15 cellular contexts compared by ENCODE assay signal in genomic region chr1:108043712-108044111, GRCh38.
DNase-seq lines count a peak whose midpoint lies in the region; ATAC-seq and TF ChIP-seq lines count a peak whose summit lies in the region.
"Had no signal": no experiment of that assay in that cellular context is flagged by ENCODE, and none has a peak within 500 bp of the region (broad histone marks: within the 10 kb centered on the region; RNA-seq: fewer than 3 reads in every experiment).

No MANE protein-coding gene starts in this region.

- no peak overlapping the region for H2BK15ac ChIP-seq in neuronal stem cell (ENCODE audit: low read length)

- no CpG with 5 or more reads among the region's 8 CpGs for WGBS in neuronal stem cell (ENCODE audit: extremely low coverage in 2 of 2, insufficient read length in 2 of 2, insufficient replicate concordance in 1 of 2), 2 donors

- peak overlapping the region; percentile 54 for H3K18ac ChIP-seq in neuronal stem cell (ENCODE audit: low read length)

- no peak overlapping the region for H3K23ac ChIP-seq in neuronal stem cell (ENCODE audit: low read depth, low read length, poor library complexity)

- H2AK5ac ChIP-seq in neuronal stem cell (ENCODE audit: low read depth, low read length), result no peak overlapping the region

- no peak for TF ChIP-seq POLR2A in GM18505 (IDR thresholded peaks at IDR 0.05; ENCODE audit: borderline replicate concordance, extremely low read depth, insufficient read depth, insufficient read length)

- H3K27me3 Mint-ChIP-seq in IgD-negative memory B cell (no peaks in the 10 kb centered on the region), T-helper 17 cell (peaks cover 27% of the 10 kb centered on the region)

- no peaks in the 10 kb centered on the region for H3K36me3 ChIP-seq in neuronal stem cell (replicated peaks in 1 of 2; ENCODE audit: control insufficient read depth in 2 of 2, insufficient read depth in 2 of 2, low read length in 2 of 2)

- H2BK5ac ChIP-seq in neuronal stem cell (ENCODE audit: low read length), result no peak overlapping the region

- H3K27ac Mint-ChIP-seq in IgD-negative memory B cell (peak overlapping the region in 2 of 3 donors; percentile 24 to 25), T-helper 17 cell (no peak overlapping the region)
- H3K27ac Mint-ChIP-seq: activated CD4-positive, alpha-beta memory T cell treated with anti-CD3 and anti-CD28 coated beads for 36 hours had no signal

- H3K79me1 ChIP-seq in neuronal stem cell (ENCODE audit: low read depth, low read length), result no peaks in the 10 kb centered on the region

- H2BK120ac ChIP-seq in neuronal stem cell (ENCODE audit: low read depth, low read length), result no peak overlapping the region

- no peak for TF ChIP-seq CTCF in foreskin keratinocyte (conservative IDR thresholded peaks at IDR 0.05)

- ATAC-seq in GM18505 (IDR thresholded peaks at IDR 0.05; ENCODE audit: unreplicated experiment), result peak; percentile 54
- ATAC-seq in T-helper 17 cell, result peak; percentile 35
- no peak for ATAC-seq in foreskin keratinocyte
- ATAC-seq: body of pancreas had no signal

- no peak overlapping the region for H3K27ac ChIP-seq in neuronal stem cell (replicated peaks; ENCODE audit: low read length)
- no peak overlapping the region for H3K27ac ChIP-seq in foreskin keratinocyte
- H3K27ac ChIP-seq: body of pancreas, GM23248, parathyroid adenoma, RWPE1 had no signal

- no peak overlapping the region for H4K91ac ChIP-seq in neuronal stem cell (ENCODE audit: low read depth, low read length, poor library complexity)

- no peak overlapping the region for H3K4ac ChIP-seq in neuronal stem cell (ENCODE audit: low read length)

- no peak overlapping the region for H2BK12ac ChIP-seq in neuronal stem cell (ENCODE audit: low read length)

- no peak overlapping the region for H3K9ac ChIP-seq in neuronal stem cell (ENCODE audit: low read depth, low read length, poor library complexity)
- H3K9ac ChIP-seq: GM23248, parathyroid adenoma had no signal

- H3K4me3 Mint-ChIP-seq in IgD-negative memory B cell (peak overlapping the region in 2 of 4 donors; percentile 67 to 73), T-helper 17 cell (no peak overlapping the region)
- H3K4me3 Mint-ChIP-seq: activated CD4-positive, alpha-beta memory T cell treated with anti-CD3 and anti-CD28 coated beads for 36 hours had no signal

- no peaks in the 10 kb centered on the region for H3K9me3 ChIP-seq in T-helper 17 cell (ENCODE audit: control insufficient read depth, low read length, poor library complexity, severe bottlenecking)
- H3K9me3 ChIP-seq in neuronal stem cell (replicated peaks in 1 of 2; ENCODE audit: control insufficient read depth in 2 of 2, insufficient read depth in 1 of 2, low read depth in 1 of 2, low read length in 2 of 2), result peaks cover 0 to 2% of the 10 kb centered on the region in 2 donors
- H3K9me3 ChIP-seq: body of pancreas had no signal

- peaks cover 1 to 6% of the 10 kb centered on the region in 2 donors for H3K4me1 ChIP-seq in neuronal stem cell (ENCODE audit: control insufficient read depth in 2 of 2, insufficient read depth in 1 of 2, low read depth in 1 of 2, low read length in 2 of 2)
- peaks cover 23% of the 10 kb centered on the region for H3K4me1 ChIP-seq in foreskin keratinocyte
- H3K4me1 ChIP-seq: body of pancreas, parathyroid adenoma had no signal

- H3K4me2 ChIP-seq in neuronal stem cell (ENCODE audit: insufficient read depth, low read length, poor library complexity, severe bottlenecking), result no peak overlapping the region

- H3K4me1 Mint-ChIP-seq in IgD-negative memory B cell (peaks cover 21 to 30% (median 29%) of the 10 kb centered on the region in 3 donors), T-helper 17 cell (peaks cover 8% of the 10 kb centered on the region)

- H2AFZ ChIP-seq in neuronal stem cell (ENCODE audit: low read length), result no peak overlapping the region
- H2AFZ ChIP-seq: GM23248, parathyroid adenoma had no signal

- no peaks in the 10 kb centered on the region for H3K9me3 Mint-ChIP-seq in IgD-negative memory B cell
- H3K9me3 Mint-ChIP-seq: activated CD4-positive, alpha-beta memory T cell treated with anti-CD3 and anti-CD28 coated beads for 36 hours had no signal

- no peak for DNase-seq in T-helper 17 cell
- no peak for DNase-seq in neuronal stem cell (ENCODE audit: low spot score)
- DNase-seq in NCI-H2081 treated with DMSO at 0.1 percent for 48 hours (lab: John Stamatoyannopoulos, UW), result no peak
- no peak for DNase-seq in NCI-H1105 (lab: John Stamatoyannopoulos, UW)
- DNase-seq in foreskin keratinocyte, result no peak
- DNase-seq: activated CD4-positive, alpha-beta memory T cell treated with anti-CD3 and anti-CD28 coated beads for 36 hours; activated effector memory CD4-positive, alpha-beta T cell treated with Interleukin-2 at 50 U/mL for 16 hours; GM23248; mesendoderm; NCI-H345 had no signal

- H4K8ac ChIP-seq in neuronal stem cell (ENCODE audit: low read depth, low read length), result no peak overlapping the region

- H3K36me3 Mint-ChIP-seq in IgD-negative memory B cell (peaks cover 7% of the 10 kb centered on the region), T-helper 17 cell (ENCODE audit: low read depth) (peaks cover 7% of the 10 kb centered on the region)
- H3K36me3 Mint-ChIP-seq: activated CD4-positive, alpha-beta memory T cell treated with anti-CD3 and anti-CD28 coated beads for 36 hours had no signal

- H3K14ac ChIP-seq in neuronal stem cell (ENCODE audit: low read length), result no peak overlapping the region

- H3K4me3 ChIP-seq in neuronal stem cell (ENCODE audit: low read length in 2 of 2), result no peak overlapping the region
- H3K4me3 ChIP-seq: body of pancreas, GM23248 had no signal

- H3K27me3 ChIP-seq in neuronal stem cell (ENCODE audit: control insufficient read depth in 3 of 3, insufficient read depth in 3 of 3, low read depth in 1 of 3, low read length in 3 of 3) (no peaks in the 10 kb centered on the region), foreskin keratinocyte (no peaks in the 10 kb centered on the region)
- H3K27me3 ChIP-seq: body of pancreas had no signal
